ENCODE assay signal across 1 cellular context in genomic region chr6:116036075-116036773, GRCh38.
TF ChIP-seq lines count a peak whose summit lies in the region.

No MANE protein-coding gene starts in this region.

TF ChIP-seq in HEK293, 187 proteins besides CTCF, POLR2A, EP300 and RAD21 (continued from another document):
- TF ChIP-seq PRDM4 (tag by site-specific recombination; IDR thresholded peaks at IDR 0.05): no peak
TF ChIP-seq in HEK293: peak in this region for 1.
